28 cellular contexts compared by ENCODE assay signal in genomic region chr3:151152626-151153025, GRCh38. TPM values are rescaled to one million over a fixed set of nuclear protein-coding genes. Genes with fewer than 3 reads are reported as not detected.
DNase-seq lines count a peak whose midpoint lies in the region; ATAC-seq, FAIRE-seq and TF ChIP-seq lines count a peak whose summit lies in the region.
"Had no signal": no experiment of that assay in that cellular context is flagged by ENCODE, and none has a peak within 500 bp of the region (broad histone marks: within the 10 kb centered on the region; RNA-seq: fewer than 3 reads in every experiment).

No MANE protein-coding gene starts in this region.

- H3K4me1 Mint-ChIP-seq in glutamatergic neuron (ENCODE audit: low read depth, unreplicated experiment) (peaks cover 8% of the 10 kb centered on the region), nephron progenitor cell (peaks cover 26% of the 10 kb centered on the region)
- H3K4me1 Mint-ChIP-seq: CD14-positive monocyte had no signal

- H3K36me3 ChIP-seq in small intestine (ENCODE audit: control insufficient read depth in 2 of 2, insufficient read depth in 2 of 2, low read length in 2 of 2) (no peaks in the 10 kb centered on the region), Peyer's patch (no peaks in the 10 kb centered on the region)
- H3K36me3 ChIP-seq: BE2C; BLaER1 treated with 17β-estradiol and CSF1 and Interleukin-3, amounts not matched to agents 10 nM and 100 nM had no signal

- H3K27ac ChIP-seq in small intestine (ENCODE audit: low read depth in 1 of 2, low read length in 1 of 2): no peak overlapping the region
- no peak overlapping the region for H3K27ac ChIP-seq in Peyer's patch
- H3K27ac ChIP-seq: A549; BLaER1 treated with 17β-estradiol and CSF1 and Interleukin-3, amounts not matched to agents 10 nM and 100 nM had no signal

- TF ChIP-seq CTCF in glutamatergic neuron (IDR thresholded peaks at IDR 0.05; ENCODE audit: partially characterized antibody, unreplicated experiment) (no peak), nephron progenitor cell (IDR thresholded peaks at IDR 0.05) (no peak), Peyer's patch (IDR thresholded peaks at IDR 0.05) (no peak)

- H3K27me3 ChIP-seq in small intestine (ENCODE audit: control insufficient read depth in 2 of 2, insufficient read depth in 2 of 2, low read length in 2 of 2): no peaks in the 10 kb centered on the region
- H3K27me3 ChIP-seq in Peyer's patch: no peaks in the 10 kb centered on the region
- H3K27me3 ChIP-seq: BE2C; BLaER1 treated with 17β-estradiol and CSF1 and Interleukin-3, amounts not matched to agents 10 nM and 100 nM had no signal

- H3K36me3 Mint-ChIP-seq in glutamatergic neuron (ENCODE audit: unreplicated experiment) (no peaks in the 10 kb centered on the region), nephron progenitor cell (ENCODE audit: low read depth) (peaks cover 35% of the 10 kb centered on the region)
- H3K36me3 Mint-ChIP-seq: CD14-positive monocyte; CD8-positive, alpha-beta memory T cell had no signal

- H3K9me3 Mint-ChIP-seq in glutamatergic neuron (ENCODE audit: unreplicated experiment) (no peaks in the 10 kb centered on the region), nephron progenitor cell (no peaks in the 10 kb centered on the region)
- H3K9me3 Mint-ChIP-seq: CD14-positive monocyte; CD4-positive, alpha-beta T cell; CD8-positive, alpha-beta memory T cell; HFFc6 had no signal

- ATAC-seq in HG02970 (IDR thresholded peaks at IDR 0.05; ENCODE audit: low FRiP score, unreplicated experiment): no peak
- ATAC-seq: A549, GM12878 had no signal

- 60 to 83% (median 75%) methylated on average over 2 of the region's 2 CpGs for WGBS in small intestine, 3 donors

- TF ChIP-seq POLR2A in Peyer's patch (IDR thresholded peaks at IDR 0.05): no peak

- H3K9me3 ChIP-seq in small intestine (ENCODE audit: control insufficient read depth, low read depth): no peaks in the 10 kb centered on the region
- H3K9me3 ChIP-seq in Peyer's patch: no peaks in the 10 kb centered on the region
- H3K9me3 ChIP-seq: A549; BE2C; BLaER1 treated with 17β-estradiol and CSF1 and Interleukin-3, amounts not matched to agents 10 nM and 100 nM; HAP-1 had no signal

- H3K4me1 ChIP-seq in small intestine (ENCODE audit: control insufficient read depth in 2 of 2, insufficient read depth in 1 of 2, low read depth in 1 of 2, low read length in 1 of 2): no peaks in the 10 kb centered on the region
- H3K4me1 ChIP-seq in Peyer's patch: no peaks in the 10 kb centered on the region
- H3K4me1 ChIP-seq: A549 had no signal

- peak; percentile 1 for DNase-seq in COLO668 (lab: John Stamatoyannopoulos, UW; ENCODE audit: unreplicated experiment)
- DNase-seq in glutamatergic neuron: no peak
- no peak for DNase-seq in nephron progenitor cell
- peak; percentile 71 for DNase-seq in small intestine
- DNase-seq in Peyer's patch: no peak
- no peak for DNase-seq in EL
- DNase-seq: 8988T; ACHN; AML-193; BE2C; Calu3; CD4-positive, alpha-beta T cell; CD8-positive, alpha-beta memory T cell; COR-L47; DMS53; DMS79 treated with DMSO at 0.1 percent for 48 hours; GDM1; GOT3; HFFc6 had no signal

- H3K27ac Mint-ChIP-seq in glutamatergic neuron (ENCODE audit: unreplicated experiment): peak overlapping the region; percentile 54
- H3K27ac Mint-ChIP-seq in nephron progenitor cell: peak overlapping the region; percentile 68
- H3K27ac Mint-ChIP-seq: CD14-positive monocyte; CD4-positive, alpha-beta T cell; CD8-positive, alpha-beta memory T cell; HFFc6 had no signal

- H3K4me3 Mint-ChIP-seq in glutamatergic neuron (ENCODE audit: unreplicated experiment) (no peak overlapping the region), nephron progenitor cell (no peak overlapping the region)
- H3K4me3 Mint-ChIP-seq: CD14-positive monocyte; CD4-positive, alpha-beta T cell; CD8-positive, alpha-beta memory T cell; HFFc6 had no signal

- H3K4me3 ChIP-seq in small intestine (ENCODE audit: low read depth in 1 of 2, low read length in 2 of 2): no peak overlapping the region
- no peak overlapping the region for H3K4me3 ChIP-seq in Peyer's patch
- H3K4me3 ChIP-seq: A549; BLaER1 treated with 17β-estradiol and CSF1 and Interleukin-3, amounts not matched to agents 10 nM and 100 nM; GM12878; HAP-1 had no signal

- no peak for FAIRE-seq in small intestine (lab: Jason Lieb, UNC)
- FAIRE-seq: A549, GM12878, GM19239, H54 had no signal

- H3K27me3 Mint-ChIP-seq in glutamatergic neuron (ENCODE audit: unreplicated experiment) (no peaks in the 10 kb centered on the region), nephron progenitor cell (ENCODE audit: low read depth, poor library complexity) (no peaks in the 10 kb centered on the region)

RNA-seq across cellular contexts. Expression of gene GPR171, which starts 50.4 kb away (rescaled TPM):
- total RNA-seq in glutamatergic neuron (ENCODE audit: unreplicated experiment) (not detected), Peyer's patch (10 to 100 TPM in 1 of 4 donors, 1 to 10 TPM in 3; 4.9 to 11.0 (median 7.3) TPM)
- polyA plus RNA-seq in small intestine: 1 to 10 TPM; 1.6 to 3.5 (median 2.4) TPM
- total RNA-seq: Calu3, Daoy, GM12878, HFFc6 had no signal
- polyA plus RNA-seq: A549 had no signal

Comparison
In these comparisons a context has a peak if more than half of its experiments do, and no peak if none do; other contexts are left out.
1. DNase-seq: peak in COLO668 (single experiment) and small intestine (single experiment); none in glutamatergic neuron (single experiment), nephron progenitor cell (single experiment), Peyer's patch (0 of 3) and EL (single experiment).